In the genomic region with DNA sequence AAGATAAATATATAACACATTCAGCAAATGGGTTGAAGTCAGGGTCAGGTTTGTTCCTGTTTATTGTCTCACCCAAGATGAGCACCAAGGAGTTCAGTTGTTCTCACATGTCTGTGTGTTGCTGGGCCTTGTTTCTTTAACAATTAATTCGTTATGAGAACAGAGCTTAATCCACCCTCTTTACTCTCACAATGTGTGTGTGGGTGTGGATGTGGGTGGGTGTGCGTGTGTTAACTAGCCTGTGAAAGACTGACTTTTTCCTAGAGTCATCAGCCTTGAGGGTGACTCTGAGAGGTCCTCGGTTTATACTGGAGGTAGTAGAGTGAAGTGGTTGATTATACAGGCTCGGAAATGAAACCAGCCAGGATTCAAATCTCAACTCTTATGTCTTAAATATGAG, we compare ENCODE assay signal across 22 cellular contexts.
DNase-seq lines count a peak whose midpoint lies in the region; ATAC-seq, FAIRE-seq and TF ChIP-seq lines count a peak whose summit lies in the region.
"Had no signal": no experiment of that assay in that cellular context is flagged by ENCODE, and none has a peak within 500 bp of the region (broad histone marks: within the 10 kb centered on the region; RNA-seq: fewer than 3 reads in every experiment).

No MANE protein-coding gene starts in this region.

- no peaks in the 10 kb centered on the region for H3K79me2 ChIP-seq in mammary epithelial cell (ENCODE audit: insufficient read depth, low read length)
- H3K79me2 ChIP-seq in keratinocyte (ENCODE audit: control insufficient read depth, insufficient read depth, low read length), result no peaks in the 10 kb centered on the region

- H3K9me1 ChIP-seq in keratinocyte (ENCODE audit: control insufficient read depth, extremely low read depth, insufficient read depth, low read length), result no peaks in the 10 kb centered on the region

- no peak overlapping the region for H3K4me3 Mint-ChIP-seq in MCF 10A (ENCODE audit: unreplicated experiment)
- no peak overlapping the region for H3K4me3 Mint-ChIP-seq in activated naive CD8-positive, alpha-beta T cell treated with anti-CD3 and anti-CD28 coated beads, Interleukin-2, amount 50 U/mL, for 24 hours
- H3K4me3 Mint-ChIP-seq: B cell; CD4-positive, CD25-positive, alpha-beta regulatory T cell; CD8-positive, alpha-beta memory T cell; GM23338 had no signal

- CTCF ChIA-PET in mammary epithelial cell (lab: Charles Lee; ENCODE audit: low non-redundant PET), result no interaction called here
- CTCF ChIA-PET in MCF 10A (lab: Yijun Ruan, JAX), result interaction anchor here (0.6 kb wide), 1 partner anchor 186 kb away, joined by 3 read pairs; no protein-coding TSS in a partner anchor

- DNase-seq in mammary epithelial cell, result peak; percentile 25
- no peak for DNase-seq in MCF 10A (ENCODE audit: unreplicated experiment)
- no peak for DNase-seq in epithelial cell of prostate (ENCODE audit: low read depth, low spot score)
- no peak for DNase-seq in keratinocyte (ENCODE audit: low read depth, low spot score)
- DNase-seq in activated naive CD8-positive, alpha-beta T cell treated with anti-CD3 and anti-CD28 coated beads, Interleukin-2, amount 50 U/mL, for 24 hours, result no peak
- DNase-seq in cerebellar cortex (ENCODE audit: low spot score), result no peak
- no peak for DNase-seq in NCI-H69 (lab: John Stamatoyannopoulos, UW)
- DNase-seq: CD4-positive, CD25-positive, alpha-beta regulatory T cell; CD8-positive, alpha-beta memory T cell; DMS 273 treated with DMSO at 0.1 percent for 48 hours; DMS79; EL; GDM1 had no signal

- no peak overlapping the region for H3K4me2 ChIP-seq in mammary epithelial cell (ENCODE audit: insufficient read depth, low read depth, low read length)
- no peak overlapping the region for H3K4me2 ChIP-seq in keratinocyte (ENCODE audit: control insufficient read depth, extremely low read depth, insufficient read depth, low read depth, low read length)
- H3K4me2 ChIP-seq: BLaER1, GM23338 had no signal

- no peak overlapping the region for H3K9ac ChIP-seq in mammary epithelial cell (ENCODE audit: insufficient read depth, low read length)
- no peak overlapping the region for H3K9ac ChIP-seq in keratinocyte (ENCODE audit: control insufficient read depth, extremely low read depth, insufficient read depth, low read length)
- H3K9ac ChIP-seq: BLaER1 had no signal

- H3K4me3 ChIP-seq in mammary epithelial cell (replicated peaks in 1 of 3; ENCODE audit: insufficient read depth in 1 of 3, low read depth in 2 of 3, low read length in 3 of 3) (no peak overlapping the region), keratinocyte (ENCODE audit: control insufficient read depth in 2 of 3, extremely low read depth in 1 of 3, insufficient read depth in 2 of 3, low read depth in 1 of 3, low read length in 3 of 3) (no peak overlapping the region)
- H3K4me3 ChIP-seq: BLaER1, GM12878, GM23338, HAP-1 had no signal

- H2AFZ ChIP-seq in mammary epithelial cell (ENCODE audit: low read depth, low read length), result peak overlapping the region; percentile 40
- no peak overlapping the region for H2AFZ ChIP-seq in keratinocyte (ENCODE audit: control insufficient read depth, low read length)
- H2AFZ ChIP-seq: GM23338 had no signal

- H3K9me3 Mint-ChIP-seq in MCF 10A (ENCODE audit: unreplicated experiment), result peaks cover 7% of the 10 kb centered on the region
- peaks cover 4% of the 10 kb centered on the region for H3K9me3 Mint-ChIP-seq in activated naive CD8-positive, alpha-beta T cell treated with anti-CD3 and anti-CD28 coated beads, Interleukin-2, amount 50 U/mL, for 24 hours
- H3K9me3 Mint-ChIP-seq: GM23338 had no signal

- H3K9me3 ChIP-seq in mammary epithelial cell (replicated peaks; ENCODE audit: insufficient read depth, low read length) (no peaks in the 10 kb centered on the region), keratinocyte (ENCODE audit: control insufficient read depth, low read depth, low read length) (no peaks in the 10 kb centered on the region)
- H3K9me3 ChIP-seq: BLaER1, HAP-1 had no signal

- in situ Hi-C loops in mammary epithelial cell (cut with MboI; ENCODE audit: low sequenced_read_pairs in 2 of 2), result no loop called here

- no peak for TF ChIP-seq CTCF in mammary epithelial cell (conservative IDR thresholded peaks at IDR 0.05 in 1 of 2, IDR thresholded peaks at IDR 0.05 in 1 of 2; ENCODE audit: extremely low read depth in 1 of 2, insufficient read depth in 1 of 2, low read depth in 1 of 2, low read length in 2 of 2)
- no peak for TF ChIP-seq CTCF in MCF 10A (IDR thresholded peaks at IDR 0.05; ENCODE audit: unreplicated experiment)
- no peak for TF ChIP-seq CTCF in keratinocyte (optimal IDR thresholded peaks at IDR 0.05 in 1 of 3, IDR thresholded peaks at IDR 0.05 in 1 of 3, conservative IDR thresholded peaks at IDR 0.05 in 1 of 3; ENCODE audit: extremely low read depth in 1 of 3, insufficient read depth in 2 of 3, low read length in 3 of 3)

- H3K4me1 ChIP-seq in mammary epithelial cell (ENCODE audit: insufficient read depth, low read length) (no peaks in the 10 kb centered on the region), keratinocyte (ENCODE audit: control insufficient read depth, extremely low read depth, insufficient read depth, low read length) (peaks cover 6% of the 10 kb centered on the region)
- H3K4me1 ChIP-seq: BLaER1, HAP-1 had no signal

- H3K27me3 Mint-ChIP-seq in MCF 10A (ENCODE audit: insufficient read depth, unreplicated experiment), result no peaks in the 10 kb centered on the region
- H3K27me3 Mint-ChIP-seq in activated naive CD8-positive, alpha-beta T cell treated with anti-CD3 and anti-CD28 coated beads, Interleukin-2, amount 50 U/mL, for 24 hours, result no peaks in the 10 kb centered on the region
- H3K27me3 Mint-ChIP-seq: CD4-positive, CD25-positive, alpha-beta regulatory T cell had no signal

- H4K20me1 ChIP-seq in mammary epithelial cell (ENCODE audit: insufficient read depth, low read length) (no peaks in the 10 kb centered on the region), keratinocyte (ENCODE audit: control insufficient read depth, extremely low read depth, insufficient read depth, low read length) (no peaks in the 10 kb centered on the region)
- H4K20me1 ChIP-seq: BLaER1 had no signal

- H3K36me3 Mint-ChIP-seq in MCF 10A (ENCODE audit: insufficient read depth, unreplicated experiment), result no peaks in the 10 kb centered on the region
- no peaks in the 10 kb centered on the region for H3K36me3 Mint-ChIP-seq in activated naive CD8-positive, alpha-beta T cell treated with anti-CD3 and anti-CD28 coated beads, Interleukin-2, amount 50 U/mL, for 24 hours (ENCODE audit: low read depth)
- H3K36me3 Mint-ChIP-seq: CD4-positive, CD25-positive, alpha-beta regulatory T cell; CD8-positive, alpha-beta memory T cell had no signal

- FAIRE-seq in keratinocyte (lab: Jason Lieb, UNC), result peak; percentile 36
- FAIRE-seq: A204.1, D721Med, GM12878 had no signal

- H3K36me3 ChIP-seq in mammary epithelial cell (ENCODE audit: insufficient read depth, low read length), result no peaks in the 10 kb centered on the region
- no peaks in the 10 kb centered on the region for H3K36me3 ChIP-seq in keratinocyte (ENCODE audit: control insufficient read depth in 2 of 2, extremely low read depth in 1 of 2, insufficient read depth in 2 of 2, low read length in 2 of 2)
- H3K36me3 ChIP-seq: BLaER1, HAP-1 had no signal

- 18% methylated on average over 4 of the region's 4 CpGs for WGBS in mammary epithelial cell (ENCODE audit: low coverage, missing lambda C conversion rate)

- BruUV-seq in mammary epithelial cell (replicated peaks; lab: Mats Ljungman, UMichigan) (no TSS peak), MCF 10A (replicated peaks; lab: Mats Ljungman, UMichigan) (no TSS peak)

- H3K27ac ChIP-seq in mammary epithelial cell (ENCODE audit: insufficient read depth, low read depth, low read length) (no peak overlapping the region), epithelial cell of prostate (peak overlapping the region; percentile 47), keratinocyte (ENCODE audit: control insufficient read depth, insufficient read depth, low read length) (no peak overlapping the region)
- H3K27ac ChIP-seq: 22Rv1, BLaER1, C4-2B had no signal

- no peak overlapping the region for H3K27ac Mint-ChIP-seq in MCF 10A (ENCODE audit: low read depth, unreplicated experiment)
- no peak overlapping the region for H3K27ac Mint-ChIP-seq in activated naive CD8-positive, alpha-beta T cell treated with anti-CD3 and anti-CD28 coated beads, Interleukin-2, amount 50 U/mL, for 24 hours
- H3K27ac Mint-ChIP-seq: B cell; CD4-positive, CD25-positive, alpha-beta regulatory T cell; CD8-positive, alpha-beta memory T cell; GM23338 had no signal

- no peak for ATAC-seq in activated naive CD8-positive, alpha-beta T cell treated with anti-CD3 and anti-CD28 coated beads, Interleukin-2, amount 50 U/mL, for 24 hours
- ATAC-seq: GM12878, GM23338 had no signal

- POLR2A ChIA-PET in MCF 10A (lab: Yijun Ruan, JAX), result no interaction called here

- H3K27me3 ChIP-seq in mammary epithelial cell (ENCODE audit: insufficient read depth, low read length), result no peaks in the 10 kb centered on the region
- H3K27me3 ChIP-seq in keratinocyte (ENCODE audit: control insufficient read depth, extremely low read depth, insufficient read depth, low read length), result no peaks in the 10 kb centered on the region
- H3K27me3 ChIP-seq: BLaER1 had no signal

- no peaks in the 10 kb centered on the region for H3K4me1 Mint-ChIP-seq in MCF 10A (ENCODE audit: insufficient read depth, unreplicated experiment)
- H3K4me1 Mint-ChIP-seq in activated naive CD8-positive, alpha-beta T cell treated with anti-CD3 and anti-CD28 coated beads, Interleukin-2, amount 50 U/mL, for 24 hours, result no peaks in the 10 kb centered on the region
- H3K4me1 Mint-ChIP-seq: B cell; CD4-positive, CD25-positive, alpha-beta regulatory T cell; CD8-positive, alpha-beta memory T cell; GM23338 had no signal

- dilution Hi-C loops in mammary epithelial cell (cut with HindIII; ENCODE audit: low sequenced_read_pairs) (no loop called here), keratinocyte (cut with MboI; ENCODE audit: extremely low pct_ligation_motif_present, low sequenced_read_pairs) (no loop called here)

- intact Hi-C loops in mammary epithelial cell (cut with micrococcal nuclease), result no loop called here
- intact Hi-C loops in MCF 10A (cut with micrococcal nuclease), result no loop called here
